7 cellular contexts compared by ENCODE assay signal in genomic region chr12:15911931-15912330, GRCh38. TPM values are rescaled to one million over a fixed set of nuclear protein-coding genes. Genes with fewer than 3 reads are reported as not detected.
DNase-seq lines count a peak whose midpoint lies in the region; ATAC-seq and TF ChIP-seq lines count a peak whose summit lies in the region.
"Not testable (repeated sequence)": the region's sequence is repeated elsewhere in the genome, so short reads cannot be mapped to it uniquely, and the experiment has no call there.

No MANE protein-coding gene starts in this region.

- not testable (repeated sequence) for H3K9me2 ChIP-seq in GM23248 (ENCODE audit: insufficient read depth); PC-9 (ENCODE audit: insufficient read depth)

- H2AFZ ChIP-seq in GM23248 = peak overlapping the region; percentile 83
- H2AFZ ChIP-seq in PC-9 = peak overlapping the region; percentile 88

- BruUV-seq in PC-9 (replicated peaks; lab: Mats Ljungman, UMichigan) = TSS peak; percentile 67

- H3K27ac ChIP-seq in GM23248 (peak overlapping the region; percentile 81), PC-9 (peak overlapping the region; percentile 82), dorsolateral prefrontal cortex (peak overlapping the region in 29 of 59 donors; percentile 53 to 94 (median 85)), muscle layer of duodenum (ENCODE audit: low read length) (peak overlapping the region; percentile 94), skeletal muscle tissue (ENCODE audit: low read depth, low read length) (peak overlapping the region; percentile 88)

- CTCF ChIA-PET in PC-9 (lab: Charles Lee) = interaction anchor here (0.6 kb wide), 1 partner anchor 325 kb away, joined by 4 read pairs; no protein-coding TSS in a partner anchor

- not testable (repeated sequence) for H4K20me1 ChIP-seq in GM23248 (ENCODE audit: insufficient read depth); PC-9 (ENCODE audit: insufficient read depth)

- H3K4me1 Mint-ChIP-seq in activated T-helper 2 cell treated with anti-CD3 and anti-CD28 coated beads, Interferon-gamma antibody, Interleukin-2, Interleukin-4, amounts not matched to agents 10 μg/mL and 5 μg/mL and 100 μg/mL, durations not matched to agents 14 hours and 24 hours and 36 hours (ENCODE audit: low read depth) = peaks cover 20% of the 10 kb centered on the region

- not testable (repeated sequence) for H3K9me3 ChIP-seq in GM23248 (ENCODE audit: low read depth); PC-9 (ENCODE audit: insufficient read depth, low read depth); muscle layer of duodenum (ENCODE audit: control insufficient read depth in 1 of 2, low read length in 2 of 2); skeletal muscle tissue (ENCODE audit: control insufficient read depth in 3 of 3, low read length in 3 of 3)

- H3K27ac Mint-ChIP-seq in activated T-helper 2 cell treated with anti-CD3 and anti-CD28 coated beads, Interferon-gamma antibody, Interleukin-2, Interleukin-4, amounts not matched to agents 10 μg/mL and 5 μg/mL and 100 μg/mL, durations not matched to agents 14 hours and 24 hours and 36 hours = peak overlapping the region; percentile 76

- H3K4me1 ChIP-seq in GM23248 (ENCODE audit: insufficient read depth) = peaks cover 13% of the 10 kb centered on the region; the same call in 1 of the 2 replicates
- H3K4me1 ChIP-seq in PC-9 (replicated peaks; ENCODE audit: insufficient read depth) = peaks cover 17% of the 10 kb centered on the region
- not testable (repeated sequence) for H3K4me1 ChIP-seq in muscle layer of duodenum (ENCODE audit: control insufficient read depth in 1 of 2, insufficient read depth in 2 of 2, low read length in 2 of 2); skeletal muscle tissue (ENCODE audit: control insufficient read depth in 3 of 3, insufficient read depth in 3 of 3, low read length in 3 of 3)

- H3K27me3 ChIP-seq in GM23248 (replicated peaks; ENCODE audit: insufficient read depth); PC-9 (ENCODE audit: insufficient read depth, low read depth); dorsolateral prefrontal cortex; muscle layer of duodenum (ENCODE audit: low read depth, low read length); skeletal muscle tissue (ENCODE audit: control insufficient read depth in 3 of 3, insufficient read depth in 3 of 3, low read length in 3 of 3): not testable (repeated sequence)

- not testable (repeated sequence) for H3K36me3 Mint-ChIP-seq in activated T-helper 2 cell treated with anti-CD3 and anti-CD28 coated beads, Interferon-gamma antibody, Interleukin-2, Interleukin-4, amounts not matched to agents 10 μg/mL and 5 μg/mL and 100 μg/mL, durations not matched to agents 14 hours and 24 hours and 36 hours (ENCODE audit: low read depth)

- not testable (repeated sequence) for H3K27me3 Mint-ChIP-seq in activated T-helper 2 cell treated with anti-CD3 and anti-CD28 coated beads, Interferon-gamma antibody, Interleukin-2, Interleukin-4, amounts not matched to agents 10 μg/mL and 5 μg/mL and 100 μg/mL, durations not matched to agents 14 hours and 24 hours and 36 hours (ENCODE audit: low read depth)

- not testable (repeated sequence) for H3K36me3 ChIP-seq in GM23248 (ENCODE audit: low read depth); PC-9 (ENCODE audit: low read depth); muscle layer of duodenum (ENCODE audit: control insufficient read depth in 1 of 2, insufficient read depth in 2 of 2, low read length in 2 of 2); skeletal muscle tissue (ENCODE audit: control insufficient read depth in 3 of 3, insufficient read depth in 3 of 3, low read length in 3 of 3)

- peak overlapping the region; percentile 86 for H3K4me3 Mint-ChIP-seq in activated T-helper 2 cell treated with anti-CD3 and anti-CD28 coated beads, Interferon-gamma antibody, Interleukin-2, Interleukin-4, amounts not matched to agents 10 μg/mL and 5 μg/mL and 100 μg/mL, durations not matched to agents 14 hours and 24 hours and 36 hours (ENCODE audit: low read depth)

- peak overlapping the region; percentile 89 for H3K9ac ChIP-seq in GM23248
- H3K9ac ChIP-seq in skeletal muscle tissue (ENCODE audit: low read depth in 1 of 3, low read length in 3 of 3) = peak overlapping the region; percentile 82 to 95 (median 89)

- in situ Hi-C loops in GM23248 (cut with MboI) = not testable (repeated sequence)

- intact Hi-C loops in PC-9 (cut with micrococcal nuclease; ENCODE audit: unreplicated experiment) = loop anchor here (1.0 to 10.0 kb wide), 3 partner anchors 44 to 443 kb away; no protein-coding TSS in a partner anchor
- intact Hi-C loops in activated T-helper 2 cell treated with anti-CD3 and anti-CD28 coated beads, Interferon-gamma antibody, Interleukin-2, Interleukin-4, amounts not matched to agents 10 μg/mL and 5 μg/mL and 100 μg/mL, durations not matched to agents 14 hours and 24 hours and 36 hours (cut with micrococcal nuclease) = loop anchor here (1.0 kb wide), 1 partner anchor 30 kb away; the partner anchor contains the start of gene STRAP
- intact Hi-C loops in dorsolateral prefrontal cortex (cut with DNase I); left ventricle myocardium superior (cut with micrococcal nuclease): not testable (repeated sequence)

- not testable (repeated sequence) for DNase-seq in GM23248; PC-9; activated T-helper 2 cell treated with anti-CD3 and anti-CD28 coated beads, Interferon-gamma antibody, Interleukin-2, Interleukin-4, amounts not matched to agents 10 μg/mL and 5 μg/mL and 100 μg/mL, durations not matched to agents 14 hours and 24 hours and 36 hours (ENCODE audit: low spot score); dorsolateral prefrontal cortex; left ventricle myocardium superior

- WGBS in GM23248 (ENCODE audit: low coverage in 1 of 2, low lambda C conversion rate in 2 of 2, missing lambda C conversion rate in 2 of 2), 2 experiments = 2 to 5% methylated on average over 4 of the region's 5 CpGs

- not testable (repeated sequence) for H3K9me3 Mint-ChIP-seq in activated T-helper 2 cell treated with anti-CD3 and anti-CD28 coated beads, Interferon-gamma antibody, Interleukin-2, Interleukin-4, amounts not matched to agents 10 μg/mL and 5 μg/mL and 100 μg/mL, durations not matched to agents 14 hours and 24 hours and 36 hours

- peak; percentile 53 for ATAC-seq in left ventricle myocardium superior

- not testable (repeated sequence) for TF ChIP-seq CTCF in PC-9 (conservative IDR thresholded peaks at IDR 0.05); dorsolateral prefrontal cortex (IDR thresholded peaks at IDR 0.05 in 54 of 56, conservative IDR thresholded peaks at IDR 0.05 in 2 of 56; ENCODE audit: low read depth in 1 of 56, partially characterized antibody in 56 of 56)

- POLR2A ChIA-PET in PC-9 (lab: Charles Lee; ENCODE audit: unreplicated experiment) = interaction anchor here (0.6 kb wide), 1 partner anchor 15 kb away, joined by 12 read pairs; no protein-coding TSS in a partner anchor

- peaks cover 49% of the 10 kb centered on the region for H3K79me2 ChIP-seq in GM23248 (ENCODE audit: insufficient read depth)
- not testable (repeated sequence) for H3K79me2 ChIP-seq in PC-9 (ENCODE audit: low read depth)

- peaks cover 41% of the 10 kb centered on the region for H3F3A ChIP-seq in GM23248 (ENCODE audit: insufficient read depth)
- H3F3A ChIP-seq in PC-9 (ENCODE audit: insufficient read depth, low read depth) = not testable (repeated sequence)

- peak overlapping the region; percentile 79 for H3K4me3 ChIP-seq in GM23248
- peak overlapping the region; percentile 80 for H3K4me3 ChIP-seq in PC-9
- peak overlapping the region; percentile 60 to 94 (median 83) for H3K4me3 ChIP-seq in dorsolateral prefrontal cortex
- peak overlapping the region; percentile 67 to 90 for H3K4me3 ChIP-seq in muscle layer of duodenum (ENCODE audit: low read depth in 1 of 2, low read length in 2 of 2)
- H3K4me3 ChIP-seq in skeletal muscle tissue (ENCODE audit: low read length in 3 of 3) = peak overlapping the region; percentile 82 to 87 (median 83)

- H3K4me2 ChIP-seq in GM23248 (ENCODE audit: unreplicated experiment) = peak overlapping the region; percentile 88
- peak overlapping the region; percentile 95 for H3K4me2 ChIP-seq in PC-9

RNA-seq across cellular contexts. Expression of gene DERA, which starts 0.8 kb away (rescaled TPM):
- 43.6 and 47.3 TPM in 2 replicates for total RNA-seq in GM23248 (2014; rRNA removed; shearing (Covaris generic))
- polyA plus RNA-seq in GM23248 (2016; fragmentation: Nextera tagmentation; extraction: Ambion mirVana) = 70.5 and 71.3 TPM in 2 replicates
- total RNA-seq in PC-9 (2021) (67.3 and 67.6 TPM in 2 replicates), dorsolateral prefrontal cortex (10 to 100 TPM in 115 of 120 experiments, 1 to 10 TPM in 5; 6.5 to 27.5 (median 15.1) TPM), left ventricle myocardium superior (16.9 TPM), skeletal muscle tissue (44.9 TPM)
- total RNA-seq in activated T-helper 2 cell treated with anti-CD3 and anti-CD28 coated beads, Interferon-gamma antibody, Interleukin-2, Interleukin-4, amounts not matched to agents 10 μg/mL and 5 μg/mL and 100 μg/mL, durations not matched to agents 14 hours and 24 hours and 36 hours = 21.4 and 21.9 TPM in 2 replicates

RNA-seq across cellular contexts. Expression of gene STRAP, which starts 29.7 kb away (rescaled TPM):
- 94.1 and 128 TPM in 2 replicates for total RNA-seq in GM23248 (2014; rRNA removed; shearing (Covaris generic))
- 284 and 294 TPM in 2 replicates for polyA plus RNA-seq in GM23248 (2016; fragmentation: Nextera tagmentation; extraction: Ambion mirVana)
- total RNA-seq in PC-9 (2021) (164 and 205 TPM in 2 replicates), dorsolateral prefrontal cortex (100 to 1,000 TPM in 68 of 120 experiments, 10 to 100 TPM in 52; 64.8 to 146 (median 102) TPM), left ventricle myocardium superior (128 TPM), skeletal muscle tissue (75.7 TPM)
- 144 TPM in 2 replicates for total RNA-seq in activated T-helper 2 cell treated with anti-CD3 and anti-CD28 coated beads, Interferon-gamma antibody, Interleukin-2, Interleukin-4, amounts not matched to agents 10 μg/mL and 5 μg/mL and 100 μg/mL, durations not matched to agents 14 hours and 24 hours and 36 hours
